35 cellular contexts compared by ENCODE assay signal in the genomic region with DNA sequence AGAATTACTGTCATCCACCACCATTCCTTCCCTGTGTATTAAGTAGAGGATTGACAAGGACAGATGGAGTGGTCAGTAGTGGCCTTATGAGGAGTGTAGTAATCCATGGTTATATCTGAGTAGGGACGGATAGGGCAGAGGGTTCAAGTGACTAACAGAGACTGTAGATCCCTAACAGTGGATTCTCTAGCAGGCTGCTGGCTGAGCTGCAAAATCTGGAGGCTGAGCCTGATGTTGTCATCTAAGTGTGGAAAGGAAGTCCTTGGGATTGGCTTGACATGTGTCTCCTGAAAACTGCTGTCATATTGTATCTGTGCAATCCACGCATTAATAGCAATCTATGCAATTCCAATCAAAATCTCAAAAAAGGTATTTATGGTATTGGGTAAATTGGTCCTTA.
"Had no signal": no experiment of that assay in that cellular context is flagged by ENCODE, and none has a peak within 500 bp of the region (broad histone marks: within the 10 kb centered on the region; RNA-seq: fewer than 3 reads in every experiment).

No MANE protein-coding gene starts in this region.

- H3K4me3 Mint-ChIP-seq: activated B cell treated with CpG ODN at 0.5 μM for 24 hours; activated CD8-positive, alpha-beta T cell treated with anti-CD3 and anti-CD28 coated beads for 36 hours; activated naive CD4-positive, alpha-beta T cell treated with anti-CD3 and anti-CD28 coated beads for 36 hours; activated naive CD4-positive, alpha-beta T cell treated with anti-CD3 and anti-CD28 coated beads, Interleukin-2, amount 50 U/mL, for 24 hours; activated naive CD8-positive, alpha-beta T cell treated with anti-CD3 and anti-CD28 coated beads for 36 hours; activated naive CD8-positive, alpha-beta T cell treated with anti-CD3 and anti-CD28 coated beads, Interleukin-2, amount 50 U/mL, for 24 hours; activated T-cell treated with anti-CD3 and anti-CD28 coated beads, Interleukin-2, amount 50 U/mL, for 4 hours; activated T-helper 17 cell treated with anti-CD3 and anti-CD28 coated beads, Interleukin-2, amount 50 U/mL, for 72 hours; brain; T-helper 17 cell; T-helper 2 cell treated with Interferon-gamma antibody and Interleukin-4, amounts not matched to agents 5 μg/mL and 100 μg/mL, for 36 hours had no signal

- H3K36me3 Mint-ChIP-seq: activated naive CD4-positive, alpha-beta T cell treated with anti-CD3 and anti-CD28 coated beads, Interleukin-2, amount 50 U/mL, for 24 hours; activated naive CD8-positive, alpha-beta T cell treated with anti-CD3 and anti-CD28 coated beads for 36 hours had no signal

- H3K36me3 ChIP-seq: adrenal gland, breast epithelium, cardiac muscle cell, colonic mucosa, esophagus squamous epithelium, gastroesophageal sphincter, WERI-Rb-1 had no signal

- H3K4me1 Mint-ChIP-seq: activated naive CD4-positive, alpha-beta T cell treated with anti-CD3 and anti-CD28 coated beads, Interleukin-2, amount 50 U/mL, for 24 hours; activated naive CD8-positive, alpha-beta T cell treated with anti-CD3 and anti-CD28 coated beads for 36 hours; activated naive CD8-positive, alpha-beta T cell treated with anti-CD3 and anti-CD28 coated beads, Interleukin-2, amount 50 U/mL, for 24 hours; activated T-helper 17 cell treated with anti-CD3 and anti-CD28 coated beads, Interleukin-2, amount 50 U/mL, for 72 hours; brain; T-helper 17 cell had no signal

- DNase-seq: activated B cell treated with CpG ODN at 0.5 μM for 24 hours; activated CD4-positive, alpha-beta T cell treated with anti-CD3 and anti-CD28 coated beads for 48 hours; activated CD4-positive, alpha-beta T cell treated with anti-CD3 and anti-CD28 coated beads, Interleukin-2, amount 50 U/mL, for 1 hour; activated CD4-positive, alpha-beta T cell treated with anti-CD3 and anti-CD28 coated beads, Interleukin-2, amount 50 U/mL, for 48 hours; activated CD8-positive, alpha-beta memory T cell treated with anti-CD3 and anti-CD28 coated beads for 24 hours; activated CD8-positive, alpha-beta T cell treated with anti-CD3 and anti-CD28 coated beads for 36 hours; activated effector memory CD4-positive, alpha-beta T cell treated with Interleukin-2 at 50 U/mL for 16 hours; activated naive CD4-positive, alpha-beta T cell treated with anti-CD3 and anti-CD28 coated beads for 36 hours; activated naive CD8-positive, alpha-beta T cell treated with anti-CD3 and anti-CD28 coated beads for 36 hours; activated naive CD8-positive, alpha-beta T cell treated with anti-CD3 and anti-CD28 coated beads, Interleukin-2, amount 50 U/mL, for 24 hours; activated T-cell treated with anti-CD3 and anti-CD28 coated beads, Interleukin-2, amount 50 U/mL, for 4 hours; adrenal gland; amygdala; aorta; central memory CD4-positive, alpha-beta T cell; cerebellar nuclear complex; colonic mucosa; effector CD8-positive, alpha-beta T cell; esophagus squamous epithelium; foreskin melanocyte; T-helper 1 cell; T-helper 17 cell; T1000; WERI-Rb-1 had no signal

- H3K9me3 Mint-ChIP-seq: activated B cell treated with CpG ODN at 0.5 μM for 24 hours; activated CD8-positive, alpha-beta T cell treated with anti-CD3 and anti-CD28 coated beads for 36 hours; activated naive CD4-positive, alpha-beta T cell treated with anti-CD3 and anti-CD28 coated beads for 36 hours; activated naive CD4-positive, alpha-beta T cell treated with anti-CD3 and anti-CD28 coated beads, Interleukin-2, amount 50 U/mL, for 24 hours; activated naive CD8-positive, alpha-beta T cell treated with anti-CD3 and anti-CD28 coated beads for 36 hours; activated naive CD8-positive, alpha-beta T cell treated with anti-CD3 and anti-CD28 coated beads, Interleukin-2, amount 50 U/mL, for 24 hours; activated T-cell treated with anti-CD3 and anti-CD28 coated beads, Interleukin-2, amount 50 U/mL, for 4 hours; activated T-helper 17 cell treated with anti-CD3 and anti-CD28 coated beads, Interleukin-2, amount 50 U/mL, for 72 hours; T-helper 2 cell treated with Interferon-gamma antibody and Interleukin-4, amounts not matched to agents 5 μg/mL and 100 μg/mL, for 36 hours had no signal

- H3K27me3 Mint-ChIP-seq: activated CD8-positive, alpha-beta T cell treated with anti-CD3 and anti-CD28 coated beads for 36 hours had no signal

- H3K27me3 ChIP-seq: adrenal gland, breast epithelium, cardiac muscle cell, colonic mucosa, esophagus squamous epithelium, gastroesophageal sphincter had no signal

- H3K27ac ChIP-seq: adrenal gland, breast epithelium, cardiac muscle cell, colonic mucosa, epithelial cell of prostate, esophagus squamous epithelium, gastroesophageal sphincter, WERI-Rb-1 had no signal

- ATAC-seq: activated CD4-positive, CD25-positive, alpha-beta regulatory T cell treated with anti-CD3 and anti-CD28 coated beads, Interleukin-2, amount 50 U/mL, for 24 hours; activated CD8-positive, alpha-beta T cell treated with anti-CD3 and anti-CD28 coated beads for 36 hours; activated naive CD8-positive, alpha-beta T cell treated with anti-CD3 and anti-CD28 coated beads, Interleukin-2, amount 50 U/mL, for 24 hours; activated T-cell treated with anti-CD3 and anti-CD28 coated beads, Interleukin-2, amount 50 U/mL, for 4 hours; activated T-helper 17 cell treated with anti-CD3 and anti-CD28 coated beads, Interleukin-2, amount 50 U/mL, for 72 hours; gastroesophageal sphincter; T-helper 17 cell had no signal

- FAIRE-seq: endometrium, endothelial cell of umbilical vein had no signal

- H3K27ac Mint-ChIP-seq: activated B cell treated with CpG ODN at 0.5 μM for 24 hours; activated CD8-positive, alpha-beta T cell treated with anti-CD3 and anti-CD28 coated beads for 36 hours; activated naive CD4-positive, alpha-beta T cell treated with anti-CD3 and anti-CD28 coated beads for 36 hours; activated naive CD4-positive, alpha-beta T cell treated with anti-CD3 and anti-CD28 coated beads, Interleukin-2, amount 50 U/mL, for 24 hours; activated naive CD8-positive, alpha-beta T cell treated with anti-CD3 and anti-CD28 coated beads for 36 hours; activated naive CD8-positive, alpha-beta T cell treated with anti-CD3 and anti-CD28 coated beads, Interleukin-2, amount 50 U/mL, for 24 hours; activated T-helper 17 cell treated with anti-CD3 and anti-CD28 coated beads, Interleukin-2, amount 50 U/mL, for 72 hours; brain; T-helper 17 cell; T-helper 2 cell treated with Interferon-gamma antibody and Interleukin-4, amounts not matched to agents 5 μg/mL and 100 μg/mL, for 36 hours had no signal

- H3K4me3 ChIP-seq: adrenal gland, breast epithelium, cardiac muscle cell, colonic mucosa, esophagus squamous epithelium, gastroesophageal sphincter had no signal

- H3K4me1 ChIP-seq: adrenal gland, breast epithelium, colonic mucosa, esophagus squamous epithelium, gastroesophageal sphincter had no signal

- H3K9me3 ChIP-seq: adrenal gland, breast epithelium, colonic mucosa, esophagus squamous epithelium, gastroesophageal sphincter had no signal
